Comparison of ENCODE assay signal across 24 cellular contexts in the genomic region with DNA sequence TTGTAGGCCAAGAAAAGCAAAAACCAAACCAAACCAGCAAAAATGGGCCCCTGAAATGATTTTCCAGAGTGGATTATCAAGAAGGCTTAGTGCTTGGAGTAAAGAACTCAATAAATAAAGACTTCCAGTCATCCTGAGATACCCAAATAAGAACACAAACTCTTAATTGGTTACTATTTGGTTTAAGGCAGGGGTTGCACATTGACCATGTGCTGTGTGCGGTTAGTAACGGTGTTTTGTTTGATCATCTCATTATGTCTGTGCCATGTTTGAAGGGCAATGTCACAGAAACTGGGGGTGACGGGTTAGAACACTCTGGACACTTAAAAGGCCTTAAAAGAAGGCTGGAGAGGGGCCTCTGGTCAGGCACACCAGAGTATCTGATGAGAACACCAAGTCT. TPM values are rescaled to one million over a fixed set of nuclear protein-coding genes. Genes with fewer than 3 reads are reported as not detected.
A peak's percentile ranks its signal among the peaks of the same experiment; 100 is the strongest.
DNase-seq lines count a peak whose midpoint lies in the region; ATAC-seq, FAIRE-seq and TF ChIP-seq lines count a peak whose summit lies in the region.
"Had no signal": no experiment of that assay in that cellular context is flagged by ENCODE, and none has a peak within 500 bp of the region (broad histone marks: within the 10 kb centered on the region; RNA-seq: fewer than 3 reads in every experiment).

No MANE protein-coding gene starts in this region.

- H3K9me1 ChIP-seq in keratinocyte (ENCODE audit: control insufficient read depth, extremely low read depth, insufficient read depth, low read length), result no peaks in the 10 kb centered on the region

- no peaks in the 10 kb centered on the region for H3K4me1 Mint-ChIP-seq in stimulated activated effector memory CD8-positive, alpha-beta T cell treated with anti-CD3 and anti-CD28 coated beads, Interleukin-12 subunit alpha, Interleukin-12 subunit beta, amount 100 ng/mL, for 72 hours
- H3K4me1 Mint-ChIP-seq: activated naive CD4-positive, alpha-beta T cell treated with anti-CD3 and anti-CD28 coated beads, Interleukin-2, amount 10 ng/mL, durations not matched to agents 7 days and 5 days; natural killer cell had no signal

- H3K36me3 Mint-ChIP-seq in stimulated activated effector memory CD8-positive, alpha-beta T cell treated with anti-CD3 and anti-CD28 coated beads, Interleukin-12 subunit alpha, Interleukin-12 subunit beta, amount 100 ng/mL, for 72 hours, result no peaks in the 10 kb centered on the region
- H3K36me3 Mint-ChIP-seq: activated naive CD4-positive, alpha-beta T cell treated with anti-CD3 and anti-CD28 coated beads, Interleukin-2, amount 10 ng/mL, durations not matched to agents 7 days and 5 days; natural killer cell had no signal

- H3K36me3 ChIP-seq in GM23248 (ENCODE audit: low read depth), result no peaks in the 10 kb centered on the region
- no peaks in the 10 kb centered on the region for H3K36me3 ChIP-seq in ascending aorta
- H3K36me3 ChIP-seq in keratinocyte (ENCODE audit: control insufficient read depth in 2 of 2, extremely low read depth in 1 of 2, insufficient read depth in 2 of 2, low read length in 2 of 2), result no peaks in the 10 kb centered on the region
- H3K36me3 ChIP-seq in stomach smooth muscle (ENCODE audit: control insufficient read depth in 2 of 2, insufficient read depth in 2 of 2, low read length in 2 of 2), result no peaks in the 10 kb centered on the region
- H3K36me3 ChIP-seq in H7 (replicated peaks; ENCODE audit: control insufficient read depth, insufficient read depth, low read length), result no peaks in the 10 kb centered on the region

- no peak overlapping the region for H3K27ac Mint-ChIP-seq in stimulated activated effector memory CD8-positive, alpha-beta T cell treated with anti-CD3 and anti-CD28 coated beads, Interleukin-12 subunit alpha, Interleukin-12 subunit beta, amount 100 ng/mL, for 72 hours
- H3K27ac Mint-ChIP-seq: activated naive CD4-positive, alpha-beta T cell treated with anti-CD3 and anti-CD28 coated beads, Interleukin-2, amount 10 ng/mL, durations not matched to agents 7 days and 5 days; natural killer cell; stimulated activated naive CD8-positive, alpha-beta T cell treated with anti-CD3 and anti-CD28 coated beads, Interleukin-15, Interleukin-2, amounts not matched to agents 100 ng/mL and 50 ng/mL, for 24 hours had no signal

- ATAC-seq in HG02678 (IDR thresholded peaks at IDR 0.05; ENCODE audit: unreplicated experiment), result no peak
- ATAC-seq in stimulated activated effector memory CD8-positive, alpha-beta T cell treated with anti-CD3 and anti-CD28 coated beads, Interleukin-12 subunit alpha, Interleukin-12 subunit beta, amount 100 ng/mL, for 72 hours, result no peak
- ATAC-seq: activated T-cell treated with anti-CD3 and anti-CD28 coated beads, Interleukin-2, amount 50 U/mL, for 4 hours; natural killer cell had no signal

- TF ChIP-seq CTCF in ascending aorta (IDR thresholded peaks at IDR 0.05) (no peak), keratinocyte (optimal IDR thresholded peaks at IDR 0.05 in 1 of 3, IDR thresholded peaks at IDR 0.05 in 1 of 3, conservative IDR thresholded peaks at IDR 0.05 in 1 of 3; ENCODE audit: extremely low read depth in 1 of 3, insufficient read depth in 2 of 3, low read length in 3 of 3) (no peak)

- H3K9me3 Mint-ChIP-seq in stimulated activated effector memory CD8-positive, alpha-beta T cell treated with anti-CD3 and anti-CD28 coated beads, Interleukin-12 subunit alpha, Interleukin-12 subunit beta, amount 100 ng/mL, for 72 hours, result no peaks in the 10 kb centered on the region
- H3K9me3 Mint-ChIP-seq: activated naive CD4-positive, alpha-beta T cell treated with anti-CD3 and anti-CD28 coated beads, Interleukin-2, amount 10 ng/mL, durations not matched to agents 7 days and 5 days; activated T-cell treated with anti-CD3 and anti-CD28 coated beads, Interleukin-2, amount 50 U/mL, for 4 hours; natural killer cell; stimulated activated naive CD8-positive, alpha-beta T cell treated with anti-CD3 and anti-CD28 coated beads, Interleukin-15, Interleukin-2, amounts not matched to agents 100 ng/mL and 50 ng/mL, for 24 hours had no signal

- H2AFZ ChIP-seq in GM23248, result peak overlapping the region; percentile 46
- peak overlapping the region; percentile 4 for H2AFZ ChIP-seq in keratinocyte (ENCODE audit: control insufficient read depth, low read length)
- H2AFZ ChIP-seq: parathyroid adenoma had no signal

- in situ Hi-C loops in GM23248 (cut with MboI), result no loop called here

- H3K4me1 ChIP-seq in GM23248 (ENCODE audit: insufficient read depth), result peaks cover 35% of the 10 kb centered on the region
- peaks cover 0 to 10% of the 10 kb centered on the region in 2 donors for H3K4me1 ChIP-seq in ascending aorta
- peaks cover 54% of the 10 kb centered on the region for H3K4me1 ChIP-seq in keratinocyte (ENCODE audit: control insufficient read depth, extremely low read depth, insufficient read depth, low read length)
- peaks cover 28% of the 10 kb centered on the region for H3K4me1 ChIP-seq in stomach smooth muscle (ENCODE audit: control insufficient read depth, insufficient read depth, low read length)

- no peaks in the 10 kb centered on the region for H3K9me2 ChIP-seq in GM23248 (ENCODE audit: insufficient read depth)

- H4K20me1 ChIP-seq in GM23248 (ENCODE audit: insufficient read depth), result no peaks in the 10 kb centered on the region
- no peaks in the 10 kb centered on the region for H4K20me1 ChIP-seq in keratinocyte (ENCODE audit: control insufficient read depth, extremely low read depth, insufficient read depth, low read length)

- H3K4me2 ChIP-seq in GM23248 (ENCODE audit: unreplicated experiment) (peak overlapping the region; percentile 76), keratinocyte (ENCODE audit: control insufficient read depth, extremely low read depth, insufficient read depth, low read depth, low read length) (no peak overlapping the region)

- no peaks in the 10 kb centered on the region for H3K79me2 ChIP-seq in GM23248 (ENCODE audit: insufficient read depth)
- H3K79me2 ChIP-seq in keratinocyte (ENCODE audit: control insufficient read depth, insufficient read depth, low read length), result no peaks in the 10 kb centered on the region
- H3K79me2 ChIP-seq: parathyroid adenoma had no signal

- no peak for DNase-seq in GM23248
- DNase-seq in ascending aorta (ENCODE audit: low spot score in 2 of 2), result no peak
- no peak for DNase-seq in keratinocyte (ENCODE audit: low read depth, low spot score)
- no peak for DNase-seq in H7
- no peak for DNase-seq in Ammon's horn (ENCODE audit: low spot score)
- DNase-seq in stimulated activated effector memory CD8-positive, alpha-beta T cell treated with anti-CD3 and anti-CD28 coated beads, Interleukin-12 subunit alpha, Interleukin-12 subunit beta, amount 100 ng/mL, for 72 hours (ENCODE audit: low spot score in 2 of 2), result no peak
- DNase-seq: activated CD4-positive, CD25-positive, alpha-beta regulatory T cell; activated CD8-positive, alpha-beta memory T cell treated with anti-CD3 and anti-CD28 coated beads for 24 hours; activated naive CD4-positive, alpha-beta T cell treated with anti-CD3 and anti-CD28 coated beads, Interleukin-2, amount 10 ng/mL, durations not matched to agents 7 days and 5 days; activated T-cell treated with anti-CD3 and anti-CD28 coated beads, Interleukin-2, amount 50 U/mL, for 4 hours; hypothalamus; islet precursor cell; natural killer cell; NCI-H524; stimulated activated CD4-positive, alpha-beta T cell treated with anti-CD3 and anti-CD28 coated beads, Interleukin-2, amount 100 ng/mL, for 48 hours; T1000 had no signal

- intact Hi-C loops in ascending aorta (cut with DNase I), result no loop called here

- H3K9me3 ChIP-seq in GM23248 (ENCODE audit: low read depth) (no peaks in the 10 kb centered on the region), ascending aorta (no peaks in the 10 kb centered on the region), keratinocyte (ENCODE audit: control insufficient read depth, low read depth, low read length) (no peaks in the 10 kb centered on the region), stomach smooth muscle (ENCODE audit: control insufficient read depth in 2 of 2, low read length in 2 of 2) (no peaks in the 10 kb centered on the region)

- H3K27ac ChIP-seq in GM23248 (peak overlapping the region; percentile 94), ascending aorta (peak overlapping the region; percentile 67 to 68), keratinocyte (ENCODE audit: control insufficient read depth, insufficient read depth, low read length) (peak overlapping the region; percentile 99), stomach smooth muscle (ENCODE audit: low read length) (peak overlapping the region; percentile 60)
- H3K27ac ChIP-seq: C4-2B, parathyroid adenoma had no signal

- H3K27me3 ChIP-seq in GM23248 (replicated peaks; ENCODE audit: insufficient read depth), result no peaks in the 10 kb centered on the region
- no peaks in the 10 kb centered on the region for H3K27me3 ChIP-seq in ascending aorta
- no peaks in the 10 kb centered on the region for H3K27me3 ChIP-seq in keratinocyte (ENCODE audit: control insufficient read depth, extremely low read depth, insufficient read depth, low read length)
- H3K27me3 ChIP-seq in stomach smooth muscle (ENCODE audit: control insufficient read depth in 1 of 2, insufficient read depth in 2 of 2, low read length in 2 of 2), result no peaks in the 10 kb centered on the region
- H3K27me3 ChIP-seq in H7 (ENCODE audit: control insufficient read depth, insufficient read depth, low read length), result no peaks in the 10 kb centered on the region

- H3K9ac ChIP-seq in GM23248, result peak overlapping the region; percentile 16; the same call in 1 of the 2 replicates
- H3K9ac ChIP-seq in keratinocyte (ENCODE audit: control insufficient read depth, extremely low read depth, insufficient read depth, low read length), result no peak overlapping the region
- H3K9ac ChIP-seq in stomach smooth muscle (ENCODE audit: low read length in 2 of 2), result peak overlapping the region in 1 of 2 donors; percentile 5
- H3K9ac ChIP-seq: parathyroid adenoma had no signal

- dilution Hi-C loops in keratinocyte (cut with MboI; ENCODE audit: extremely low pct_ligation_motif_present, low sequenced_read_pairs), result no loop called here

- WGBS in GM23248 (ENCODE audit: low coverage in 1 of 2, low lambda C conversion rate in 2 of 2, missing lambda C conversion rate in 2 of 2), 2 experiments, result 95 to 100% methylated on average over 3 of the region's 3 CpGs

- FAIRE-seq in keratinocyte (lab: Jason Lieb, UNC), result peak; percentile 13
- FAIRE-seq: D721Med, GM18507 had no signal

- H3K4me3 Mint-ChIP-seq in stimulated activated effector memory CD8-positive, alpha-beta T cell treated with anti-CD3 and anti-CD28 coated beads, Interleukin-12 subunit alpha, Interleukin-12 subunit beta, amount 100 ng/mL, for 72 hours, result no peak overlapping the region
- H3K4me3 Mint-ChIP-seq: activated naive CD4-positive, alpha-beta T cell treated with anti-CD3 and anti-CD28 coated beads, Interleukin-2, amount 10 ng/mL, durations not matched to agents 7 days and 5 days; activated T-cell treated with anti-CD3 and anti-CD28 coated beads, Interleukin-2, amount 50 U/mL, for 4 hours; natural killer cell; stimulated activated naive CD8-positive, alpha-beta T cell treated with anti-CD3 and anti-CD28 coated beads, Interleukin-15, Interleukin-2, amounts not matched to agents 100 ng/mL and 50 ng/mL, for 24 hours had no signal

- H3K4me3 ChIP-seq in GM23248 (no peak overlapping the region), ascending aorta (no peak overlapping the region), keratinocyte (ENCODE audit: control insufficient read depth in 2 of 3, extremely low read depth in 1 of 3, insufficient read depth in 2 of 3, low read depth in 1 of 3, low read length in 3 of 3) (no peak overlapping the region), stomach smooth muscle (ENCODE audit: low read length in 2 of 2) (no peak overlapping the region), H7 (ENCODE audit: insufficient read depth, low read depth, low read length) (no peak overlapping the region)
- H3K4me3 ChIP-seq: skin epidermis had no signal

- H3F3A ChIP-seq in GM23248 (ENCODE audit: insufficient read depth), result peaks cover 38% of the 10 kb centered on the region

RNA-seq across cellular contexts. Expression of gene MICAL3, which starts 9.7 kb away (rescaled TPM):
- 25.1 and 33.9 TPM in 2 replicates for total RNA-seq in GM23248 (2014; rRNA removed; shearing (Covaris generic))
- polyA plus RNA-seq in GM23248 (2016; fragmentation: Nextera tagmentation; extraction: Ambion mirVana), result 6.1 and 6.6 TPM in 2 replicates
- total RNA-seq in ascending aorta, result 36.9 TPM
- 22.5 to 50.2 TPM (median 27.9 TPM) in 3 replicates for polyA plus RNA-seq in keratinocyte
- polyA plus RNA-seq in keratinocyte (2011; ENCODE audit: low read depth), result 17.8 TPM
- 21.5 and 22.1 TPM in 2 replicates for polyA plus RNA-seq in keratinocyte (2011; cell fraction: cytosol; rRNA removed)
- 128 and 137 TPM in 2 replicates for polyA plus RNA-seq in keratinocyte (2011; cell fraction: nucleus; rRNA removed)
- 12.1 and 50.2 TPM in 2 replicates for polyA plus RNA-seq in keratinocyte (2012; ENCODE audit: low replicate concordance)
- polyA minus RNA-seq in keratinocyte, result 35.6 to 129 TPM (median 77.2 TPM) in 3 replicates
- 19.6 TPM for polyA minus RNA-seq in keratinocyte (2011; cell fraction: cytosol; rRNA and poly(A)+ RNA removed)
- polyA minus RNA-seq in keratinocyte (2011; cell fraction: nucleus; rRNA and poly(A)+ RNA removed), result 57.6 and 129 TPM in 2 replicates
- total RNA-seq in H7 (2014; rRNA removed; shearing (Covaris generic)), result 11.8 and 12.3 TPM in 2 replicates

RNA-seq across cellular contexts. Expression of gene PEX26, which starts 43.7 kb away (rescaled TPM):
- 32.2 and 34.1 TPM in 2 replicates for total RNA-seq in GM23248 (2014; rRNA removed; shearing (Covaris generic))
- polyA plus RNA-seq in GM23248 (2016; fragmentation: Nextera tagmentation; extraction: Ambion mirVana), result 4.0 and 4.7 TPM in 2 replicates
- total RNA-seq in ascending aorta, result 38.1 TPM
- polyA plus RNA-seq in keratinocyte, result 20.8 to 25.7 TPM (median 23.0 TPM) in 3 replicates
- 1.5 TPM for polyA plus RNA-seq in keratinocyte (2011; ENCODE audit: low read depth)
- 23.0 and 25.0 TPM in 2 replicates for polyA plus RNA-seq in keratinocyte (2011; cell fraction: cytosol; rRNA removed)
- 27.1 and 31.4 TPM in 2 replicates for polyA plus RNA-seq in keratinocyte (2011; cell fraction: nucleus; rRNA removed)
- 9.4 and 31.3 TPM in 2 replicates for polyA plus RNA-seq in keratinocyte (2012; ENCODE audit: low replicate concordance)
- 36.8 to 71.0 TPM (median 38.8 TPM) in 3 replicates for polyA minus RNA-seq in keratinocyte
- polyA minus RNA-seq in keratinocyte (2011; cell fraction: cytosol; rRNA and poly(A)+ RNA removed), result 22.3 TPM
- 13.1 and 20.6 TPM in 2 replicates for polyA minus RNA-seq in keratinocyte (2011; cell fraction: nucleus; rRNA and poly(A)+ RNA removed)
- total RNA-seq in H7 (2014; rRNA removed; shearing (Covaris generic)), result 29.7 and 34.5 TPM in 2 replicates
